5 cellular contexts compared by ENCODE assay signal in genomic region chr14:21294026-21294425, GRCh38. TPM values are rescaled to one million over a fixed set of nuclear protein-coding genes. Genes with fewer than 3 reads are reported as not detected.
"Had no signal": no experiment of that assay in that cellular context is flagged by ENCODE, and none has a peak within 500 bp of the region (broad histone marks: within the 10 kb centered on the region; RNA-seq: fewer than 3 reads in every experiment).

No MANE protein-coding gene starts in this region.

RNA-seq across cellular contexts. Expression of gene RPGRIP1, which starts 14.1 kb away (rescaled TPM):
- total RNA-seq: kidney epithelial cell, myocyte had no signal
- polyA plus RNA-seq: hepatocyte; mammary epithelial cell; naive thymus-derived CD4-positive, alpha-beta T cell had no signal
